32 cellular contexts compared by ENCODE assay signal in genomic region chr3:86225461-86225860, GRCh38.
"Had no signal": no experiment of that assay in that cellular context is flagged by ENCODE, and none has a peak within 500 bp of the region (broad histone marks: within the 10 kb centered on the region; RNA-seq: fewer than 3 reads in every experiment).

No MANE protein-coding gene starts in this region.

- H3K4me1 ChIP-seq: adrenal gland, colonic mucosa, Peyer's patch had no signal

- H3K27ac ChIP-seq: adrenal gland, brain microvascular endothelial cell, colonic mucosa, Peyer's patch, VCaP had no signal

- H3K4me3 ChIP-seq: adrenal gland, colonic mucosa, Peyer's patch had no signal

- H3K9me3 ChIP-seq: adrenal gland, colonic mucosa, Peyer's patch had no signal

- DNase-seq: activated B cell treated with CpG ODN at 0.5 μM for 24 hours; activated CD4-positive, alpha-beta memory T cell treated with anti-CD3 and anti-CD28 coated beads for 36 hours; activated CD4-positive, alpha-beta T cell treated with anti-CD3 and anti-CD28 coated beads for 4 hours; activated CD4-positive, alpha-beta T cell treated with anti-CD3 and anti-CD28 coated beads, Interleukin-2, amount 50 U/mL, for 1 hour; activated CD4-positive, CD25-positive, alpha-beta regulatory T cell treated with anti-CD3 and anti-CD28 coated beads, Interleukin-2, amount 50 U/mL, for 72 hours; activated CD8-positive, alpha-beta memory T cell treated with anti-CD3 and anti-CD28 coated beads, Interleukin-2, amount 50 U/mL, for 4 hours; activated gamma-delta T cell treated with Interleukin-2 at 50 U/mL for 16 hours; activated naive CD4-positive, alpha-beta T cell treated with anti-CD3 and anti-CD28 coated beads for 36 hours; activated T-cell treated with anti-CD3 and anti-CD28 coated beads for 4 hours; activated T-cell treated with anti-CD3 and anti-CD28 coated beads, Interleukin-2, amount 50 U/mL, for 4 hours; adrenal gland; brain microvascular endothelial cell; central memory CD4-positive, alpha-beta T cell; colonic mucosa; NCI-H1092 treated with DMSO at 0.1 percent for 48 hours; NCI-H1417; NCI-H187 treated with DMSO at 0.1 percent for 48 hours; NCI-H2081; NCI-H345; NCI-H526; NCI-H748 treated with DMSO at 0.1 percent for 48 hours; NK-92 treated with Interleukin-12 subunit alpha and Interleukin-12 subunit beta, amount 100 ng/mL, for 24 hours; PC-3; Peyer's patch; RPMI8226; SIG-M5; SW 1271; T-helper 1 cell; T-helper 2 cell; T-helper 9 cell had no signal

- ATAC-seq: activated naive CD4-positive, alpha-beta T cell treated with anti-CD3 and anti-CD28 coated beads, Interleukin-2, amount 50 U/mL, for 72 hours; activated T-cell treated with anti-CD3 and anti-CD28 coated beads, Interleukin-2, amount 50 U/mL, for 4 hours; PC-3 had no signal

- H3K27me3 ChIP-seq: adrenal gland, brain microvascular endothelial cell, colonic mucosa, Peyer's patch had no signal

- H3K36me3 ChIP-seq: adrenal gland, brain microvascular endothelial cell, colonic mucosa, Peyer's patch had no signal
